In genomic region chrX:48636286-48636685, GRCh38 we compare ENCODE assay signal across 17 cellular contexts. TPM values are rescaled to one million over a fixed set of nuclear protein-coding genes. Genes with fewer than 3 reads are reported as not detected.
DNase-seq lines count a peak whose midpoint lies in the region; ATAC-seq, FAIRE-seq and TF ChIP-seq lines count a peak whose summit lies in the region.
"Had no signal": no experiment of that assay in that cellular context is flagged by ENCODE, and none has a peak within 500 bp of the region (broad histone marks: within the 10 kb centered on the region; RNA-seq: fewer than 3 reads in every experiment).

No MANE protein-coding gene starts in this region.

- H3K79me1 ChIP-seq in trophoblast cell (ENCODE audit: low read length), result no peaks in the 10 kb centered on the region

- no peak overlapping the region for H4K8ac ChIP-seq in trophoblast cell (ENCODE audit: low read depth, low read length)

- no peaks in the 10 kb centered on the region for H3K36me3 Mint-ChIP-seq in activated CD4-positive, alpha-beta T cell treated with anti-CD3 and anti-CD28 coated beads for 36 hours (ENCODE audit: low read depth)

- no peaks in the 10 kb centered on the region for H3K36me3 ChIP-seq in OCI-LY1 (ENCODE audit: insufficient read depth, low read length)
- H3K36me3 ChIP-seq in trophoblast cell (ENCODE audit: control insufficient read depth in 1 of 2, insufficient read depth in 2 of 2, low read length in 2 of 2), result no peaks in the 10 kb centered on the region
- H3K36me3 ChIP-seq in left ventricle myocardium inferior, result no peaks in the 10 kb centered on the region
- H3K36me3 ChIP-seq: BLaER1 treated with 17β-estradiol and CSF1 and Interleukin-3, amounts not matched to agents 10 nM and 100 nM had no signal

- TF ChIP-seq RAD21 in A549 (conservative IDR thresholded peaks at IDR 0.05 in 1 of 2, IDR thresholded peaks at IDR 0.05 in 1 of 2), result no peak

- H4K12ac ChIP-seq in trophoblast cell (ENCODE audit: low read depth, low read length), result no peak overlapping the region

- H3F3A ChIP-seq in OCI-LY1 (ENCODE audit: insufficient read depth, low read length), result no peaks in the 10 kb centered on the region

- H3K4me3 ChIP-seq in A549 (no peak overlapping the region), OCI-LY1 (ENCODE audit: low read depth, low read length, poor library complexity, severe bottlenecking) (no peak overlapping the region), trophoblast cell (ENCODE audit: low read depth, low read length) (no peak overlapping the region), left ventricle myocardium inferior (no peak overlapping the region)
- H3K4me3 ChIP-seq: BLaER1 treated with 17β-estradiol and CSF1 and Interleukin-3, amounts not matched to agents 10 nM and 100 nM; GM12878 had no signal

- H3K4ac ChIP-seq in trophoblast cell (ENCODE audit: low read depth, low read length), result no peak overlapping the region

- no peak overlapping the region for H3K23ac ChIP-seq in trophoblast cell (ENCODE audit: low read length)

- H3K27ac ChIP-seq in A549, result no peak overlapping the region
- peak overlapping the region; percentile 19 for H3K27ac ChIP-seq in OCI-LY1 (ENCODE audit: low read depth, low read length, poor library complexity, severe bottlenecking)
- no peak overlapping the region for H3K27ac ChIP-seq in trophoblast cell (ENCODE audit: low read depth, low read length)
- H3K27ac ChIP-seq in left ventricle myocardium inferior (replicated peaks), result no peak overlapping the region
- H3K27ac ChIP-seq: 22Rv1; BLaER1 treated with 17β-estradiol and CSF1 and Interleukin-3, amounts not matched to agents 10 nM and 100 nM had no signal

- H3K9me3 ChIP-seq in A549 (no peaks in the 10 kb centered on the region), OCI-LY1 (ENCODE audit: low read length) (no peaks in the 10 kb centered on the region), trophoblast cell (ENCODE audit: insufficient read depth, low read depth, low read length) (no peaks in the 10 kb centered on the region), left ventricle myocardium inferior (replicated peaks) (no peaks in the 10 kb centered on the region)

- peak; percentile 43 for FAIRE-seq in A549 (lab: Jason Lieb, UNC)
- FAIRE-seq: GM12878, HepG2, HTR-8/SVneo had no signal

- no peak overlapping the region for H2BK120ac ChIP-seq in trophoblast cell (ENCODE audit: insufficient read depth, low read length, poor library complexity)

- no peak overlapping the region for H3K18ac ChIP-seq in trophoblast cell (ENCODE audit: low read length)

- H3K9ac ChIP-seq in OCI-LY1 (ENCODE audit: low read length) (no peak overlapping the region), trophoblast cell (ENCODE audit: low read length) (no peak overlapping the region)
- H3K9ac ChIP-seq: BLaER1 treated with 17β-estradiol and CSF1 and Interleukin-3, amounts not matched to agents 10 nM and 100 nM had no signal

- no peak overlapping the region for H2BK5ac ChIP-seq in trophoblast cell (ENCODE audit: low read depth, low read length, poor library complexity)

- H3K4me2 ChIP-seq in A549 (no peak overlapping the region), OCI-LY1 (ENCODE audit: low read length) (no peak overlapping the region), trophoblast cell (ENCODE audit: low read length) (no peak overlapping the region)
- H3K4me2 ChIP-seq: BLaER1 treated with 17β-estradiol and CSF1 and Interleukin-3, amounts not matched to agents 10 nM and 100 nM had no signal

- H2AFZ ChIP-seq in OCI-LY1 (ENCODE audit: low read length) (no peak overlapping the region), trophoblast cell (ENCODE audit: insufficient read depth, low read length, poor library complexity) (no peak overlapping the region)

- no peak overlapping the region for H2BK12ac ChIP-seq in trophoblast cell (ENCODE audit: low read length)

- DNase-seq in activated CD4-positive, alpha-beta T cell treated with anti-CD3 and anti-CD28 coated beads for 36 hours, result no peak
- no peak for DNase-seq in activated CD4-positive, alpha-beta T cell treated with anti-CD3 and anti-CD28 coated beads for 48 hours
- DNase-seq in A549 (ENCODE audit: low read depth in 1 of 2, low spot score in 1 of 2) (no peak), trophoblast cell (peak; percentile 20 to 54), left ventricle myocardium inferior (no peak), AG20443 (ENCODE audit: low spot score) (no peak)
- DNase-seq: CD4-positive, alpha-beta T cell; DMS79; GOT3; H9 had no signal

- no peaks in the 10 kb centered on the region for H4K20me1 ChIP-seq in OCI-LY1 (ENCODE audit: insufficient read depth, low read length)
- H4K20me1 ChIP-seq: BLaER1 treated with 17β-estradiol and CSF1 and Interleukin-3, amounts not matched to agents 10 nM and 100 nM had no signal

- H3K27me3 ChIP-seq in OCI-LY1 (ENCODE audit: insufficient read depth, low read length) (no peaks in the 10 kb centered on the region), trophoblast cell (ENCODE audit: insufficient read depth, low read length) (no peaks in the 10 kb centered on the region), left ventricle myocardium inferior (ENCODE audit: low read depth) (no peaks in the 10 kb centered on the region)

- no peak for TF ChIP-seq EP300 in A549 (IDR thresholded peaks at IDR 0.05)

- H3K14ac ChIP-seq in trophoblast cell (ENCODE audit: low read length), result no peak overlapping the region

- no peak overlapping the region for H3K4me3 Mint-ChIP-seq in activated CD4-positive, alpha-beta T cell treated with anti-CD3 and anti-CD28 coated beads for 36 hours
- H3K4me3 Mint-ChIP-seq: CD4-positive, alpha-beta T cell; H9 had no signal

- H3K79me2 ChIP-seq in OCI-LY1 (ENCODE audit: insufficient read depth, low read length) (no peaks in the 10 kb centered on the region), trophoblast cell (ENCODE audit: control insufficient read depth, insufficient read depth, low read length, poor library complexity) (no peaks in the 10 kb centered on the region)

- intact Hi-C loops in activated CD4-positive, alpha-beta T cell treated with anti-CD3 and anti-CD28 coated beads for 36 hours (cut with DNase I, micrococcal nuclease), result no loop called here
- intact Hi-C loops in left ventricle myocardium inferior (cut with micrococcal nuclease), result no loop called here

- 65% methylated on average over 1 of the region's 1 CpG for WGBS in A549 (ENCODE audit: missing lambda C conversion rate)
- WGBS in trophoblast cell (ENCODE audit: extremely low coverage, insufficient coverage, insufficient read length), result no CpG with 5 or more reads among the region's 1 CpG

- H3K4me1 Mint-ChIP-seq in activated CD4-positive, alpha-beta T cell treated with anti-CD3 and anti-CD28 coated beads for 36 hours, result peaks cover 10% of the 10 kb centered on the region
- H3K4me1 Mint-ChIP-seq: H9 had no signal

- H2AK5ac ChIP-seq in trophoblast cell (ENCODE audit: low read length), result no peak overlapping the region

- peak overlapping the region; percentile 53 for H3K27ac Mint-ChIP-seq in activated CD4-positive, alpha-beta T cell treated with anti-CD3 and anti-CD28 coated beads for 36 hours
- H3K27ac Mint-ChIP-seq: CD4-positive, alpha-beta T cell; H9 had no signal

- no peaks in the 10 kb centered on the region for H3K9me3 Mint-ChIP-seq in activated CD4-positive, alpha-beta T cell treated with anti-CD3 and anti-CD28 coated beads for 36 hours (ENCODE audit: low read depth)
- H3K9me3 Mint-ChIP-seq: CD4-positive, alpha-beta T cell had no signal

- TF ChIP-seq CTCF in A549 (IDR thresholded peaks at IDR 0.05) (no peak), OCI-LY1 (IDR thresholded peaks at IDR 0.05; ENCODE audit: low read length) (no peak), left ventricle myocardium inferior (IDR thresholded peaks at IDR 0.05; ENCODE audit: borderline replicate concordance) (no peak)

- H3K4me1 ChIP-seq in A549 (peaks cover 6% of the 10 kb centered on the region; the same call in 1 of the 3 replicates), OCI-LY1 (ENCODE audit: insufficient read depth, low read length, severe bottlenecking) (peaks cover 22% of the 10 kb centered on the region), trophoblast cell (ENCODE audit: control insufficient read depth in 1 of 2, insufficient read depth in 2 of 2, low read length in 2 of 2) (peaks cover 3 to 6% of the 10 kb centered on the region in 2 experiments), left ventricle myocardium inferior (peaks cover 5% of the 10 kb centered on the region)

- no peaks in the 10 kb centered on the region for H3K9me2 ChIP-seq in OCI-LY1 (ENCODE audit: low read depth, low read length)

- H3K27me3 Mint-ChIP-seq in activated CD4-positive, alpha-beta T cell treated with anti-CD3 and anti-CD28 coated beads for 36 hours, result no peaks in the 10 kb centered on the region
- H3K27me3 Mint-ChIP-seq: CD4-positive, alpha-beta T cell had no signal

- peak; percentile 45 for ATAC-seq in activated CD4-positive, alpha-beta T cell treated with anti-CD3 and anti-CD28 coated beads for 36 hours
- ATAC-seq in A549, result no peak
- ATAC-seq: GM12878, HepG2 had no signal

- POLR2A ChIA-PET in activated CD4-positive, alpha-beta T cell treated with anti-CD3 and anti-CD28 coated beads for 36 hours (lab: Charles Lee), result no interaction called here
- POLR2A ChIA-PET in A549 (lab: Yijun Ruan, JAX), result no interaction called here

- H4K91ac ChIP-seq in trophoblast cell (ENCODE audit: low read depth, low read length), result no peak overlapping the region

- CTCF ChIA-PET in activated CD4-positive, alpha-beta T cell treated with anti-CD3 and anti-CD28 coated beads for 36 hours (lab: Charles Lee), result no interaction called here
- CTCF ChIA-PET in A549 (lab: Yijun Ruan, JAX), result no interaction called here

- TF ChIP-seq POLR2A in A549 (IDR thresholded peaks at IDR 0.05; ENCODE audit: low read length), result no peak

RNA-seq across cellular contexts. Expression of gene WDR13, which starts 39.0 kb away (rescaled TPM):
- total RNA-seq in activated CD4-positive, alpha-beta T cell treated with anti-CD3 and anti-CD28 coated beads for 36 hours, result 10 to 100 TPM; 27.2 to 39.4 TPM
- polyA plus RNA-seq in A549 (2011; rRNA removed), result 32.4 and 47.4 TPM in 2 replicates
- 159 and 194 TPM in 2 replicates for polyA plus RNA-seq in A549 (2012; cell fraction: cytosol; rRNA removed)
- 477 and 479 TPM in 2 replicates for polyA plus RNA-seq in A549 (2012; cell fraction: nucleus; rRNA removed)
- polyA plus RNA-seq in A549 (2017; fragmentation: RNase III; extraction: RNeasy Plus Mini Kit Qiagen cat#74134 plus additional on column Dnase treatment), result 47.1 to 57.3 TPM (median 51.9 TPM) in 3 replicates
- polyA minus RNA-seq in A549 (2011; rRNA and poly(A)+ RNA removed), result 34.6 and 58.3 TPM in 2 replicates
- polyA plus RNA-seq in trophoblast cell (2013), result 22.0 and 22.6 TPM in 2 replicates
- 137 TPM for total RNA-seq in left ventricle myocardium inferior

RNA-seq across cellular contexts. Expression of gene WAS, which starts 47.3 kb away (rescaled TPM):
- 100 to 1,000 TPM in 1 of 2 experiments, 10 to 100 TPM in 1; 85.9 to 102 TPM for total RNA-seq in activated CD4-positive, alpha-beta T cell treated with anti-CD3 and anti-CD28 coated beads for 36 hours
- 0.05 and 0.09 TPM in 2 replicates for polyA plus RNA-seq in A549 (2011; rRNA removed)
- polyA plus RNA-seq in A549 (2012; cell fraction: cytosol; rRNA removed), result 0.16 and 0.17 TPM in 2 replicates
- polyA plus RNA-seq in A549 (2012; cell fraction: nucleus; rRNA removed), result 0.78 and 0.86 TPM in 2 replicates
- polyA plus RNA-seq in A549 (2017; fragmentation: RNase III; extraction: RNeasy Plus Mini Kit Qiagen cat#74134 plus additional on column Dnase treatment), result 0.21 to 0.44 TPM (median 0.29 TPM) in 3 replicates
- polyA minus RNA-seq in A549 (2011; rRNA and poly(A)+ RNA removed), result not detected in 2 replicates
- 0.17 and 0.18 TPM in 2 replicates for polyA plus RNA-seq in trophoblast cell (2013)
- 2.3 TPM for total RNA-seq in left ventricle myocardium inferior
- total RNA-seq: G401, HepG2 had no signal

Comparison
In these comparisons a context has a peak if more than half of its experiments do, and no peak if none do; other contexts are left out.
1. DNase-seq: peak in trophoblast cell (2 of 2); none in activated CD4-positive, alpha-beta T cell treated with anti-CD3 and anti-CD28 coated beads for 36 hours (single experiment), activated CD4-positive, alpha-beta T cell treated with anti-CD3 and anti-CD28 coated beads for 48 hours (single experiment), A549 (0 of 2), left ventricle myocardium inferior (single experiment) and AG20443 (single experiment).
2. RNA of gene WAS, which starts 47.3 kb away (total RNA-seq): 85.9 to 102 TPM in activated CD4-positive, alpha-beta T cell treated with anti-CD3 and anti-CD28 coated beads for 36 hours; 2.3 TPM in left ventricle myocardium inferior (single experiment); every median in the first group is over 10 times any median in the second.